In genomic region chr2:86623549-86624547, GRCh38 we compare ENCODE assay signal across 1 cellular context.
TF ChIP-seq lines count a peak whose summit lies in the region.

RNF103 (minus strand) TSS chr2:86623865; CDS start chr2:86622886, 979 bp downstream.

TF ChIP-seq in K562, 482 proteins besides CTCF, POLR2A, EP300 and RAD21 (continued from another document and continues in another):
- TF ChIP-seq, protein P1, sequence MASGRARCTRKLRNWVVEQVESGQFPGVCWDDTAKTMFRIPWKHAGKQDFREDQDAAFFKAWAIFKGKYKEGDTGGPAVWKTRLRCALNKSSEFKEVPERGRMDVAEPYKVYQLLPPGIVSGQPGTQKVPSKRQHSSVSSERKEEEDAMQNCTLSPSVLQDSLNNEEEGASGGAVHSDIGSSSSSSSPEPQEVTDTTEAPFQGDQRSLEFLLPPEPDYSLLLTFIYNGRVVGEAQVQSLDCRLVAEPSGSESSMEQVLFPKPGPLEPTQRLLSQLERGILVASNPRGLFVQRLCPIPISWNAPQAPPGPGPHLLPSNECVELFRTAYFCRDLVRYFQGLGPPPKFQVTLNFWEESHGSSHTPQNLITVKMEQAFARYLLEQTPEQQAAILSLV (tag; IDR thresholded peaks at IDR 0.05): no peak
- peak; percentile 53; the same call in 1 of the 2 replicates for TF ChIP-seq HNRNPL (IDR thresholded peaks at IDR 0.05; ENCODE audit: low read depth, low read length)
- no peak for TF ChIP-seq RFX7 (CRISPR knock-in tag; IDR thresholded peaks at IDR 0.05)
- TF ChIP-seq TOE1 (IDR thresholded peaks at IDR 0.05; ENCODE audit: borderline replicate concordance): no peak
- no peak for TF ChIP-seq TOE1 (CRISPR knock-in tag; IDR thresholded peaks at IDR 0.05; ENCODE audit: borderline replicate concordance, low read depth)
- TF ChIP-seq, protein P2, sequence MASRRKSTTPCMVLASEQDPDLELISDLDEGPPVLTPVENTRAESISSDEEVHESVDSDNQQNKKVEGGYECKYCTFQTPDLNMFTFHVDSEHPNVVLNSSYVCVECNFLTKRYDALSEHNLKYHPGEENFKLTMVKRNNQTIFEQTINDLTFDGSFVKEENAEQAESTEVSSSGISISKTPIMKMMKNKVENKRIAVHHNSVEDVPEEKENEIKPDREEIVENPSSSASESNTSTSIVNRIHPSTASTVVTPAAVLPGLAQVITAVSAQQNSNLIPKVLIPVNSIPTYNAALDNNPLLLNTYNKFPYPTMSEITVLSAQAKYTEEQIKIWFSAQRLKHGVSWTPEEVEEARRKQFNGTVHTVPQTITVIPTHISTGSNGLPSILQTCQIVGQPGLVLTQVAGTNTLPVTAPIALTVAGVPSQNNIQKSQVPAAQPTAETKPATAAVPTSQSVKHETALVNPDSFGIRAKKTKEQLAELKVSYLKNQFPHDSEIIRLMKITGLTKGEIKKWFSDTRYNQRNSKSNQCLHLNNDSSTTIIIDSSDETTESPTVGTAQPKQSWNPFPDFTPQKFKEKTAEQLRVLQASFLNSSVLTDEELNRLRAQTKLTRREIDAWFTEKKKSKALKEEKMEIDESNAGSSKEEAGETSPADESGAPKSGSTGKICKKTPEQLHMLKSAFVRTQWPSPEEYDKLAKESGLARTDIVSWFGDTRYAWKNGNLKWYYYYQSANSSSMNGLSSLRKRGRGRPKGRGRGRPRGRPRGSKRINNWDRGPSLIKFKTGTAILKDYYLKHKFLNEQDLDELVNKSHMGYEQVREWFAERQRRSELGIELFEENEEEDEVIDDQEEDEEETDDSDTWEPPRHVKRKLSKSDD (conservative IDR thresholded peaks at IDR 0.05; ENCODE audit: low read length): no peak
- TF ChIP-seq PTBP1 (IDR thresholded peaks at IDR 0.05; ENCODE audit: low read depth, low read length): no peak
- TF ChIP-seq ZNF436 (CRISPR knock-in tag; IDR thresholded peaks at IDR 0.05): no peak
- no peak for TF ChIP-seq CAMTA2 (CRISPR knock-in tag; conservative IDR thresholded peaks at IDR 0.05)
- no peak for TF ChIP-seq KLF1 (tag; IDR thresholded peaks at IDR 0.05)
- TF ChIP-seq CHCHD3 (CRISPR knock-in tag; IDR thresholded peaks at IDR 0.05): peak; percentile 77; the same call in 1 of the 2 replicates
- peak; percentile 44 for TF ChIP-seq SIN3B (IDR thresholded peaks at IDR 0.05; ENCODE audit: low read depth)
- no peak for TF ChIP-seq NCOA1 (IDR thresholded peaks at IDR 0.05; ENCODE audit: low read depth)
- TF ChIP-seq NFE2 (IDR thresholded peaks at IDR 0.05; ENCODE audit: low read depth): no peak
- no peak for TF ChIP-seq CBX3 (IDR thresholded peaks at IDR 0.05; ENCODE audit: borderline replicate concordance in 1 of 2, low read length in 2 of 2)
- no peak for TF ChIP-seq PPARD (CRISPR knock-in tag; IDR thresholded peaks at IDR 0.05)
- no peak for TF ChIP-seq ZNF717 (CRISPR knock-in tag; IDR thresholded peaks at IDR 0.05)
- no peak for TF ChIP-seq DIDO1 (tag; IDR thresholded peaks at IDR 0.05; ENCODE audit: low read depth)
- TF ChIP-seq TAF15 (IDR thresholded peaks at IDR 0.05; ENCODE audit: low read depth, low read length): no peak
- TF ChIP-seq EZH2 (IDR thresholded peaks at IDR 0.05; ENCODE audit: borderline replicate concordance, low read depth, low read length): no peak
- no peak for TF ChIP-seq STAT5B (CRISPR knock-in tag; IDR thresholded peaks at IDR 0.05)
- TF ChIP-seq, protein P3, sequence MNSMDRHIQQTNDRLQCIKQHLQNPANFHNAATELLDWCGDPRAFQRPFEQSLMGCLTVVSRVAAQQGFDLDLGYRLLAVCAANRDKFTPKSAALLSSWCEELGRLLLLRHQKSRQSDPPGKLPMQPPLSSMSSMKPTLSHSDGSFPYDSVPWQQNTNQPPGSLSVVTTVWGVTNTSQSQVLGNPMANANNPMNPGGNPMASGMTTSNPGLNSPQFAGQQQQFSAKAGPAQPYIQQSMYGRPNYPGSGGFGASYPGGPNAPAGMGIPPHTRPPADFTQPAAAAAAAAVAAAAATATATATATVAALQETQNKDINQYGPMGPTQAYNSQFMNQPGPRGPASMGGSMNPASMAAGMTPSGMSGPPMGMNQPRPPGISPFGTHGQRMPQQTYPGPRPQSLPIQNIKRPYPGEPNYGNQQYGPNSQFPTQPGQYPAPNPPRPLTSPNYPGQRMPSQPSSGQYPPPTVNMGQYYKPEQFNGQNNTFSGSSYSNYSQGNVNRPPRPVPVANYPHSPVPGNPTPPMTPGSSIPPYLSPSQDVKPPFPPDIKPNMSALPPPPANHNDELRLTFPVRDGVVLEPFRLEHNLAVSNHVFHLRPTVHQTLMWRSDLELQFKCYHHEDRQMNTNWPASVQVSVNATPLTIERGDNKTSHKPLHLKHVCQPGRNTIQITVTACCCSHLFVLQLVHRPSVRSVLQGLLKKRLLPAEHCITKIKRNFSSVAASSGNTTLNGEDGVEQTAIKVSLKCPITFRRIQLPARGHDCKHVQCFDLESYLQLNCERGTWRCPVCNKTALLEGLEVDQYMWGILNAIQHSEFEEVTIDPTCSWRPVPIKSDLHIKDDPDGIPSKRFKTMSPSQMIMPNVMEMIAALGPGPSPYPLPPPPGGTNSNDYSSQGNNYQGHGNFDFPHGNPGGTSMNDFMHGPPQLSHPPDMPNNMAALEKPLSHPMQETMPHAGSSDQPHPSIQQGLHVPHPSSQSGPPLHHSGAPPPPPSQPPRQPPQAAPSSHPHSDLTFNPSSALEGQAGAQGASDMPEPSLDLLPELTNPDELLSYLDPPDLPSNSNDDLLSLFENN (IDR thresholded peaks at IDR 0.05; ENCODE audit: low read depth in 2 of 2, low read length in 2 of 2): no peak
- TF ChIP-seq POLR3G (IDR thresholded peaks at IDR 0.05; ENCODE audit: extremely low read depth, insufficient read length, insufficient replicate concordance): no peak
- TF ChIP-seq MYNN (IDR thresholded peaks at IDR 0.05): no peak
- no peak for TF ChIP-seq MYNN (CRISPR knock-in tag; IDR thresholded peaks at IDR 0.05)
- no peak for TF ChIP-seq SP2 (IDR thresholded peaks at IDR 0.05; ENCODE audit: extremely low read depth, low read depth, low read length, poor library complexity, severe bottlenecking)
- peak; percentile 87 for TF ChIP-seq CREM (IDR thresholded peaks at IDR 0.05; ENCODE audit: low read depth)
- TF ChIP-seq, protein P4, sequence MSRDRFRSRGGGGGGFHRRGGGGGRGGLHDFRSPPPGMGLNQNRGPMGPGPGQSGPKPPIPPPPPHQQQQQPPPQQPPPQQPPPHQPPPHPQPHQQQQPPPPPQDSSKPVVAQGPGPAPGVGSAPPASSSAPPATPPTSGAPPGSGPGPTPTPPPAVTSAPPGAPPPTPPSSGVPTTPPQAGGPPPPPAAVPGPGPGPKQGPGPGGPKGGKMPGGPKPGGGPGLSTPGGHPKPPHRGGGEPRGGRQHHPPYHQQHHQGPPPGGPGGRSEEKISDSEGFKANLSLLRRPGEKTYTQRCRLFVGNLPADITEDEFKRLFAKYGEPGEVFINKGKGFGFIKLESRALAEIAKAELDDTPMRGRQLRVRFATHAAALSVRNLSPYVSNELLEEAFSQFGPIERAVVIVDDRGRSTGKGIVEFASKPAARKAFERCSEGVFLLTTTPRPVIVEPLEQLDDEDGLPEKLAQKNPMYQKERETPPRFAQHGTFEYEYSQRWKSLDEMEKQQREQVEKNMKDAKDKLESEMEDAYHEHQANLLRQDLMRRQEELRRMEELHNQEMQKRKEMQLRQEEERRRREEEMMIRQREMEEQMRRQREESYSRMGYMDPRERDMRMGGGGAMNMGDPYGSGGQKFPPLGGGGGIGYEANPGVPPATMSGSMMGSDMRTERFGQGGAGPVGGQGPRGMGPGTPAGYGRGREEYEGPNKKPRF (IDR thresholded peaks at IDR 0.05; ENCODE audit: low read depth, low read length): no peak
- peak; percentile 100 for TF ChIP-seq SMAD4 (CRISPR knock-in tag; conservative IDR thresholded peaks at IDR 0.05)
- no peak for TF ChIP-seq SETDB1 (IDR thresholded peaks at IDR 0.05; ENCODE audit: low read length)
- TF ChIP-seq, protein P5, sequence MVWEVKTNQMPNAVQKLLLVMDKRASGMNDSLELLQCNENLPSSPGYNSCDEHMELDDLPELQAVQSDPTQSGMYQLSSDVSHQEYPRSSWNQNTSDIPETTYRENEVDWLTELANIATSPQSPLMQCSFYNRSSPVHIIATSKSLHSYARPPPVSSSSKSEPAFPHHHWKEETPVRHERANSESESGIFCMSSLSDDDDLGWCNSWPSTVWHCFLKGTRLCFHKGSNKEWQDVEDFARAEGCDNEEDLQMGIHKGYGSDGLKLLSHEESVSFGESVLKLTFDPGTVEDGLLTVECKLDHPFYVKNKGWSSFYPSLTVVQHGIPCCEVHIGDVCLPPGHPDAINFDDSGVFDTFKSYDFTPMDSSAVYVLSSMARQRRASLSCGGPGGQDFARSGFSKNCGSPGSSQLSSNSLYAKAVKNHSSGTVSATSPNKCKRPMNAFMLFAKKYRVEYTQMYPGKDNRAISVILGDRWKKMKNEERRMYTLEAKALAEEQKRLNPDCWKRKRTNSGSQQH (CRISPR knock-in tag; IDR thresholded peaks at IDR 0.05): no peak
- TF ChIP-seq, protein P6, sequence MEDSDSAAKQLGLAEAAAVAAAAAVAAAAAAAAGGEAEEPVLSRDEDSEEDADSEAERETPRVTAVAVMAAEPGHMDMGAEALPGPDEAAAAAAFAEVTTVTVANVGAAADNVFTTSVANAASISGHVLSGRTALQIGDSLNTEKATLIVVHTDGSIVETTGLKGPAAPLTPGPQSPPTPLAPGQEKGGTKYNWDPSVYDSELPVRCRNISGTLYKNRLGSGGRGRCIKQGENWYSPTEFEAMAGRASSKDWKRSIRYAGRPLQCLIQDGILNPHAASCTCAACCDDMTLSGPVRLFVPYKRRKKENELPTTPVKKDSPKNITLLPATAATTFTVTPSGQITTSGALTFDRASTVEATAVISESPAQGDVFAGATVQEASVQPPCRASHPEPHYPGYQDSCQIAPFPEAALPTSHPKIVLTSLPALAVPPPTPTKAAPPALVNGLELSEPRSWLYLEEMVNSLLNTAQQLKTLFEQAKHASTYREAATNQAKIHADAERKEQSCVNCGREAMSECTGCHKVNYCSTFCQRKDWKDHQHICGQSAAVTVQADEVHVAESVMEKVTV (CRISPR knock-in tag; IDR thresholded peaks at IDR 0.05): no peak
- TF ChIP-seq RFX1 (IDR thresholded peaks at IDR 0.05): no peak
- peak in 1 of 2 experiments; percentile 5; a peak in 2 of 4 replicates for TF ChIP-seq TEAD1 (CRISPR knock-in tag; IDR thresholded peaks at IDR 0.05)
- TF ChIP-seq, protein P7, sequence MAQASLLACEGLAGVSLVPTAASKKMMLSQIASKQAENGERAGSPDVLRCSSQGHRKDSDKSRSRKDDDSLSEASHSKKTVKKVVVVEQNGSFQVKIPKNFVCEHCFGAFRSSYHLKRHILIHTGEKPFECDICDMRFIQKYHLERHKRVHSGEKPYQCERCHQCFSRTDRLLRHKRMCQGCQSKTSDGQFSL (CRISPR knock-in tag; IDR thresholded peaks at IDR 0.05): no peak
- TF ChIP-seq, protein P7 (tag; IDR thresholded peaks at IDR 0.05): no peak
- TF ChIP-seq KAT7 (CRISPR knock-in tag; IDR thresholded peaks at IDR 0.05; ENCODE audit: borderline replicate concordance): no peak
- peak; percentile 44; the same call in 1 of the 2 replicates for TF ChIP-seq GABPB1 (CRISPR knock-in tag; IDR thresholded peaks at IDR 0.05)
- peak; percentile 60; the same call in 1 of the 2 replicates for TF ChIP-seq ZBTB17 (CRISPR knock-in tag; IDR thresholded peaks at IDR 0.05)
- TF ChIP-seq, protein P8, sequence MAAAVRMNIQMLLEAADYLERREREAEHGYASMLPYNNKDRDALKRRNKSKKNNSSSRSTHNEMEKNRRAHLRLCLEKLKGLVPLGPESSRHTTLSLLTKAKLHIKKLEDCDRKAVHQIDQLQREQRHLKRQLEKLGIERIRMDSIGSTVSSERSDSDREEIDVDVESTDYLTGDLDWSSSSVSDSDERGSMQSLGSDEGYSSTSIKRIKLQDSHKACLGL (CRISPR knock-in tag; IDR thresholded peaks at IDR 0.05; ENCODE audit: borderline replicate concordance, poor library complexity, severe bottlenecking): no peak
- TF ChIP-seq, protein P9, sequence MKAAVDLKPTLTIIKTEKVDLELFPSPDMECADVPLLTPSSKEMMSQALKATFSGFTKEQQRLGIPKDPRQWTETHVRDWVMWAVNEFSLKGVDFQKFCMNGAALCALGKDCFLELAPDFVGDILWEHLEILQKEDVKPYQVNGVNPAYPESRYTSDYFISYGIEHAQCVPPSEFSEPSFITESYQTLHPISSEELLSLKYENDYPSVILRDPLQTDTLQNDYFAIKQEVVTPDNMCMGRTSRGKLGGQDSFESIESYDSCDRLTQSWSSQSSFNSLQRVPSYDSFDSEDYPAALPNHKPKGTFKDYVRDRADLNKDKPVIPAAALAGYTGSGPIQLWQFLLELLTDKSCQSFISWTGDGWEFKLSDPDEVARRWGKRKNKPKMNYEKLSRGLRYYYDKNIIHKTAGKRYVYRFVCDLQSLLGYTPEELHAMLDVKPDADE (conservative IDR thresholded peaks at IDR 0.05; ENCODE audit: control insufficient read depth, low read depth, low read length): no peak
- TF ChIP-seq FOXA1 (IDR thresholded peaks at IDR 0.05; ENCODE audit: borderline replicate concordance): no peak
- TF ChIP-seq CSDE1 (IDR thresholded peaks at IDR 0.05): no peak
- no peak for TF ChIP-seq CEBPB (tag; IDR thresholded peaks at IDR 0.05)
- TF ChIP-seq DPF2 (IDR thresholded peaks at IDR 0.05): peak; percentile 52; the same call in 1 of the 2 replicates
- TF ChIP-seq ARNT (IDR thresholded peaks at IDR 0.05): no peak
- TF ChIP-seq FOXK1 (CRISPR knock-in tag; IDR thresholded peaks at IDR 0.05; ENCODE audit: borderline replicate concordance): no peak
- no peak for TF ChIP-seq ZNF217 (CRISPR knock-in tag; IDR thresholded peaks at IDR 0.05)
- TF ChIP-seq E2F3 (CRISPR knock-in tag; IDR thresholded peaks at IDR 0.05): 0 out of 2 replicates have a peak, but pooled peaks have one; percentile 52
- TF ChIP-seq MTA2 (IDR thresholded peaks at IDR 0.05; ENCODE audit: low read depth): no peak
- no peak for TF ChIP-seq CBX2 (IDR thresholded peaks at IDR 0.05; ENCODE audit: insufficient read depth, low read length, poor library complexity, severe bottlenecking)
- TF ChIP-seq NBN (IDR thresholded peaks at IDR 0.05; ENCODE audit: low read depth): no peak
- no peak for TF ChIP-seq CBX5 (IDR thresholded peaks at IDR 0.05; ENCODE audit: borderline replicate concordance, low read depth)
- no peak; the same call in 1 of the 2 replicates for TF ChIP-seq ATF3 (IDR thresholded peaks at IDR 0.05)
- no peak for TF ChIP-seq ATF3 (CRISPR knock-in tag; conservative IDR thresholded peaks at IDR 0.05)
